ENCODE assay signal across 8 cellular contexts in the genomic region with DNA sequence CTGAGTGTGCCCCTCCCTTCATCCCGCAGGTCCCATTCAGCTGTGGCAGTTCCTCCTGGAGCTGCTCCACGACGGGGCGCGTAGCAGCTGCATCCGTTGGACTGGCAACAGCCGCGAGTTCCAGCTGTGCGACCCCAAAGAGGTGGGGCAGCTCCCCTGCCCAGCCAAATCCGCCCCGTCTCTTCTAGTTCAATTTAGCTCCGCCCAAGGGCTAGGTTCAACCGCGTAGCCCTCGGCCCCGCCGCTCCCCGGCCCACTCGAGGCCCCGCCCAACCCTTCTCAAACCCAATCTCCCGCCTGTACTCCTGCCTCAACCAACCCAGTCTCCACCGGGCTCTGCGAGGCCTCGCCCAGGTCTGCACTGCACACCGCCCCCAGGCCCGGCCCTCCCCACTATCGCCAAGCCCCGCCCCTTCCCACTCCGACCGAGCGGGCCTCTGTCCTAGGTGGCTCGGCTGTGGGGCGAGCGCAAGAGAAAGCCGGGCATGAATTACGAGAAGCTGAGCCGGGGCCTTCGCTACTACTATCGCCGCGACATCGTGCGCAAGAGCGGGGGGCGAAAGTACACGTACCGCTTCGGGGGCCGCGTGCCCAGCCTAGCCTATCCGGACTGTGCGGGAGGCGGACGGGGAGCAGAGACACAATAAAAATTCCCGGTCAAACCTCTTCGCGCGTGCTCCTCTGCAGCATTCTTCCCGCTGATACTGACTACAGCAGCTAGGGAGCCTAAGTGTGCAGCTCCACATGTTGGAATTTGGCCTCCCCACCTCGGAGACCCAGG. TPM values are rescaled to one million over a fixed set of nuclear protein-coding genes. Genes with fewer than 3 reads are reported as not detected.
DNase-seq lines count a peak whose midpoint lies in the region; ATAC-seq, FAIRE-seq and TF ChIP-seq lines count a peak whose summit lies in the region.

No MANE protein-coding gene starts in this region.

- TF ChIP-seq POLR2A in thyroid gland (IDR thresholded peaks at IDR 0.05) = peak in 1 of 2 donors; percentile 60

- no peaks in the 10 kb centered on the region for H3K9me3 ChIP-seq in pancreas
- H3K9me3 ChIP-seq in thyroid gland = no peaks in the 10 kb centered on the region

- H3K4me1 ChIP-seq in pancreas (peaks cover 3 to 4% (median 4%) of the 10 kb centered on the region in 3 donors), thyroid gland (peaks cover 19 to 32% of the 10 kb centered on the region in 2 donors)

- H3K36me3 Mint-ChIP-seq in activated naive CD8-positive, alpha-beta T cell treated with anti-CD3 and anti-CD28 coated beads for 36 hours = no peaks in the 10 kb centered on the region

- H3K36me3 ChIP-seq in pancreas = no peaks in the 10 kb centered on the region
- H3K36me3 ChIP-seq in thyroid gland = no peaks in the 10 kb centered on the region

- H3K4me3 ChIP-seq in pancreas = peak overlapping the region; percentile 42 to 59 (median 50)
- peak overlapping the region; percentile 8 to 69 (median 47) for H3K4me3 ChIP-seq in thyroid gland (replicated peaks in 1 of 3)

- peak overlapping the region; percentile 77 for H3K4me3 Mint-ChIP-seq in activated naive CD8-positive, alpha-beta T cell treated with anti-CD3 and anti-CD28 coated beads for 36 hours

- intact Hi-C loops in Right ventricle myocardium superior (cut with DNase I) (no loop called here), pancreas (cut with DNase I) (no loop called here), thyroid gland (cut with DNase I) (no loop called here)

- ATAC-seq in HG02571 (IDR thresholded peaks at IDR 0.05; ENCODE audit: unreplicated experiment) = peak; percentile 61
- peak; percentile 86 for ATAC-seq in Right ventricle myocardium superior (ENCODE audit: poor library complexity)
- peak; percentile 82 to 89 (median 83) for ATAC-seq in pancreas

- H3K27ac ChIP-seq in pancreas (peak overlapping the region; percentile 81 to 88 (median 86)), thyroid gland (peak overlapping the region; percentile 55 to 88 (median 62))

- no peak for TF ChIP-seq CTCF in pancreas (IDR thresholded peaks at IDR 0.05)
- TF ChIP-seq CTCF in thyroid gland (IDR thresholded peaks at IDR 0.05) = peak in 1 of 6 experiments; percentile 13

- H3K27me3 ChIP-seq in pancreas (no peaks in the 10 kb centered on the region), thyroid gland (no peaks in the 10 kb centered on the region)

- peak overlapping the region; percentile 84 for H3K27ac Mint-ChIP-seq in activated naive CD8-positive, alpha-beta T cell treated with anti-CD3 and anti-CD28 coated beads for 36 hours

- no peak for FAIRE-seq in pancreas (lab: Jason Lieb, UNC)

- WGBS in pancreas, 2 donors = 1% methylated on average over 59 to 60 of the region's 60 CpGs
- WGBS in thyroid gland, 2 donors = 0% methylated on average over 15 to 16 of the region's 60 CpGs

- H3K27me3 Mint-ChIP-seq in activated naive CD8-positive, alpha-beta T cell treated with anti-CD3 and anti-CD28 coated beads for 36 hours = no peaks in the 10 kb centered on the region

- DNase-seq in GM04503 (ENCODE audit: low read depth) (peak; percentile 46), NCI-H1105 (lab: John Stamatoyannopoulos, UW) (peak; percentile 94), SKM-1 treated with dmso at 0.1 percent for 144 hours (lab: John Stamatoyannopoulos, UW; ENCODE audit: unreplicated experiment) (peak; percentile 94), Right ventricle myocardium superior (peak; percentile 98), pancreas (peak; percentile 93 to 99 (median 97)), thyroid gland (peak; percentile 97 to 98)
- peak; percentile 97 for DNase-seq in activated naive CD8-positive, alpha-beta T cell treated with anti-CD3 and anti-CD28 coated beads for 36 hours

- H3K4me1 Mint-ChIP-seq in activated naive CD8-positive, alpha-beta T cell treated with anti-CD3 and anti-CD28 coated beads for 36 hours = peaks cover 31% of the 10 kb centered on the region

- no peaks in the 10 kb centered on the region for H3K9me3 Mint-ChIP-seq in activated naive CD8-positive, alpha-beta T cell treated with anti-CD3 and anti-CD28 coated beads for 36 hours

RNA-seq across cellular contexts. Expression of gene ETV2, which starts 2.9 kb away (rescaled TPM):
- total RNA-seq in activated naive CD8-positive, alpha-beta T cell treated with anti-CD3 and anti-CD28 coated beads for 36 hours = 1 to 10 TPM; 1.5 to 2.3 TPM
- 0.32 TPM for total RNA-seq in Right ventricle myocardium superior
- 1 to 10 TPM in 3 of 6 donors, under 1 TPM in 3; 0.32 to 1.5 (median 0.99) TPM for total RNA-seq in pancreas
- polyA plus RNA-seq in pancreas = 1 to 10 TPM; 1.5 to 4.1 TPM
- total RNA-seq in thyroid gland = under 1 TPM in 1 of 4 donors, not detected in 3; 0.56 TPM

RNA-seq across cellular contexts. Expression of gene COX6B1, which starts 3.7 kb away (rescaled TPM):
- 100 to 1,000 TPM; 414 to 433 TPM for total RNA-seq in activated naive CD8-positive, alpha-beta T cell treated with anti-CD3 and anti-CD28 coated beads for 36 hours
- total RNA-seq in Right ventricle myocardium superior (1,337 TPM), pancreas (100 to 1,000 TPM; 119 to 164 (median 147) TPM), thyroid gland (100 to 1,000 TPM; 139 to 941 (median 369) TPM)
- polyA plus RNA-seq in pancreas = 100 to 1,000 TPM; 328 to 491 TPM

RNA-seq across cellular contexts. Expression of gene RBM42, which starts 15.6 kb away (rescaled TPM):
- 10 to 100 TPM; 91.7 to 99.1 TPM for total RNA-seq in activated naive CD8-positive, alpha-beta T cell treated with anti-CD3 and anti-CD28 coated beads for 36 hours
- total RNA-seq in Right ventricle myocardium superior = 48.9 TPM
- 10 to 100 TPM; 18.2 to 34.0 (median 28.3) TPM for total RNA-seq in pancreas
- 10 to 100 TPM; 38.1 to 38.6 TPM for polyA plus RNA-seq in pancreas
- 10 to 100 TPM; 49.4 to 90.9 (median 65.6) TPM for total RNA-seq in thyroid gland

RNA-seq across cellular contexts. Expression of gene UPK1A, which starts 21.9 kb away (rescaled TPM):
- total RNA-seq in activated naive CD8-positive, alpha-beta T cell treated with anti-CD3 and anti-CD28 coated beads for 36 hours = 1 to 10 TPM; 1.6 to 1.8 TPM
- total RNA-seq in Right ventricle myocardium superior (not detected), pancreas (not detected), thyroid gland (not detected)
- under 1 TPM in 1 of 2 donors, not detected in 1; 0.16 TPM for polyA plus RNA-seq in pancreas

RNA-seq across cellular contexts. Expression of gene HAUS5, which starts 31.9 kb away (rescaled TPM):
- 10 to 100 TPM; 37.9 to 44.6 TPM for total RNA-seq in activated naive CD8-positive, alpha-beta T cell treated with anti-CD3 and anti-CD28 coated beads for 36 hours
- total RNA-seq in Right ventricle myocardium superior (3.3 TPM), pancreas (10 to 100 TPM in 1 of 6 donors, 1 to 10 TPM in 5; 5.6 to 10.6 (median 6.5) TPM), thyroid gland (10 to 100 TPM in 3 of 4 donors, 1 to 10 TPM in 1; 7.9 to 17.8 (median 10.2) TPM)
- polyA plus RNA-seq in pancreas = 10 to 100 TPM; 22.1 to 22.5 TPM

Comparison
In these comparisons a context has a peak if more than half of its experiments do, and no peak if none do; other contexts are left out.
1. Peak in every context shown above with its lines: DNase-seq, ATAC-seq, H3K4me3 ChIP-seq and H3K27ac ChIP-seq.
2. DNase-seq: peak in every context shown above with its lines; median percentile 98 in Right ventricle myocardium superior; 98 in thyroid gland; 97 in activated naive CD8-positive, alpha-beta T cell treated with anti-CD3 and anti-CD28 coated beads for 36 hours; 97 in pancreas; 94 in NCI-H1105; 94 in SKM-1 treated with dmso at 0.1 percent for 144 hours; 46 in GM04503.